10 cellular contexts compared by ENCODE assay signal in genomic region chr6:144778773-144779531, GRCh38.
DNase-seq lines count a peak whose midpoint lies in the region; ATAC-seq and TF ChIP-seq lines count a peak whose summit lies in the region.
"Had no signal": no experiment of that assay in that cellular context is flagged by ENCODE, and none has a peak within 500 bp of the region (broad histone marks: within the 10 kb centered on the region; RNA-seq: fewer than 3 reads in every experiment).

No MANE protein-coding gene starts in this region.

- H3K4me3 Mint-ChIP-seq in neural crest cell: no peak overlapping the region
- H3K4me3 Mint-ChIP-seq: activated T-helper 1 cell treated with anti-CD3 and anti-CD28 coated beads, Interleukin-12 subunit alpha, Interleukin-12 subunit beta, Interleukin-2, Interleukin-4 antibody, amounts not matched to agents 30 ng/mL and 10 ng/mL and 1 ng/mL, durations not matched to agents 14 hours and 24 hours and 36 hours; T-helper 1 cell treated with Interleukin-12 subunit alpha and Interleukin-12 subunit beta and Interleukin-4 antibody, amounts not matched to agents 30 μg/mL and 1 μg/mL, for 36 hours had no signal

- TF ChIP-seq CTCF in GM13977 (IDR thresholded peaks at IDR 0.05; ENCODE audit: extremely low read depth, insufficient read depth, missing control alignments): peak; percentile 37
- peak; percentile 24 for TF ChIP-seq CTCF in neural crest cell (conservative IDR thresholded peaks at IDR 0.05)

- no peaks in the 10 kb centered on the region for H3K4me1 Mint-ChIP-seq in neural crest cell

- peak; percentile 63 for ATAC-seq in HG02759 (IDR thresholded peaks at IDR 0.05; ENCODE audit: unreplicated experiment)
- no peak for ATAC-seq in GM18519 (IDR thresholded peaks at IDR 0.05; ENCODE audit: low FRiP score, unreplicated experiment)
- ATAC-seq in GM21526 (IDR thresholded peaks at IDR 0.05; ENCODE audit: low FRiP score, unreplicated experiment): no peak

- H3K36me3 Mint-ChIP-seq in neural crest cell (ENCODE audit: low read depth): peaks cover 21% of the 10 kb centered on the region

- H3K9me3 Mint-ChIP-seq in neural crest cell: no peaks in the 10 kb centered on the region
- H3K9me3 Mint-ChIP-seq: activated T-helper 1 cell treated with anti-CD3 and anti-CD28 coated beads, Interleukin-12 subunit alpha, Interleukin-12 subunit beta, Interleukin-2, Interleukin-4 antibody, amounts not matched to agents 30 ng/mL and 10 ng/mL and 1 ng/mL, durations not matched to agents 14 hours and 24 hours and 36 hours; T-helper 1 cell treated with Interleukin-12 subunit alpha and Interleukin-12 subunit beta and Interleukin-4 antibody, amounts not matched to agents 30 μg/mL and 1 μg/mL, for 36 hours had no signal

- in situ Hi-C loops in GM13977 (cut with MboI; ENCODE audit: low pct_unique_long_range_greater_than_20kb, low sequenced_read_pairs, unreplicated experiment): no loop called here

- H3K27me3 Mint-ChIP-seq in neural crest cell (ENCODE audit: low read depth): no peaks in the 10 kb centered on the region

- DNase-seq in GM13977 (ENCODE audit: low spot score): peak; percentile 10
- DNase-seq in RKO (ENCODE audit: low spot score): peak; percentile 11
- no peak for DNase-seq in neural crest cell (ENCODE audit: low read depth, low spot score)
- no peak for DNase-seq in kidney glomerular epithelial cell (lab: John Stamatoyannopoulos, UW)
- DNase-seq: MG63 had no signal

- no peak overlapping the region for H3K27ac Mint-ChIP-seq in neural crest cell (ENCODE audit: unreplicated experiment)
- H3K27ac Mint-ChIP-seq: activated T-helper 1 cell treated with anti-CD3 and anti-CD28 coated beads, Interleukin-12 subunit alpha, Interleukin-12 subunit beta, Interleukin-2, Interleukin-4 antibody, amounts not matched to agents 30 ng/mL and 10 ng/mL and 1 ng/mL, durations not matched to agents 14 hours and 24 hours and 36 hours; T-helper 1 cell treated with Interleukin-12 subunit alpha and Interleukin-12 subunit beta and Interleukin-4 antibody, amounts not matched to agents 30 μg/mL and 1 μg/mL, for 36 hours had no signal

Comparison
In these comparisons a context has a peak if more than half of its experiments do, and no peak if none do; other contexts are left out.
1. DNase-seq: peak in GM13977 (single experiment) and RKO (single experiment); none in neural crest cell (single experiment) and kidney glomerular epithelial cell (single experiment).